In the genomic region with DNA sequence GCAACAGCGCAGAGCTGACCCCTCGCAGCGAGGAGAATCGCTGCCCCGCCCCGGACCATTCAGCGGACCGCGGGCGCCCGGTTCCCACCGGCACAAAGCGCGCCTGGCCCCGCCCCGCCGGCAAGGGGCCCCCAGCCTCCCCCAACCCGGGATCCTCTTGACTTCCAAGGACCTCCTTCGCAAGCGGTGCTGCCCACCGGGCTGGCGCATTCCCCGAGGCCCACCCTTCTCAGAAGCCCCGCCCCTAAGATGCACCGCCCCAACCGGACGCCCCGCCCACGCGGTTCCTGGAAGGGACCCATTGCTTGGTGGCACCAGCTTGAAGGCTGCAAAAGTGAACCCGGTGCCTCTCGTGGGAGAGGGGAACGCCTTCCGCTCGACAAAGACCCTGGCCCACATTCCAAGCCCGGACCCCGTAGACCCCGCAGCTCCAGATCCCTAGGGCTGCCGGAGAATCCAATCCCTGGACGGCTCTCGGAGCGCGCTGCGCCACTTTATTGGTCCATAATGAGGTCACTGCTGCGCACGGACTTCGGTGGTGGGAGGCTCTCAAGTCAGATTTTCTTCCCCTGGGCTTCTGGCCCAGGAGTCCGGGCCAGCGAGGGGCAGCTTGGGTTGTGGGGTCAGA, we compare ENCODE assay signal across 8 cellular contexts. TPM values are rescaled to one million over a fixed set of nuclear protein-coding genes. Genes with fewer than 3 reads are reported as not detected.
DNase-seq lines count a peak whose midpoint lies in the region; ATAC-seq and TF ChIP-seq lines count a peak whose summit lies in the region.

No MANE protein-coding gene starts in this region.

- H3K9ac ChIP-seq in neural progenitor cell: no peak overlapping the region

- TF ChIP-seq CTCF in left ventricle myocardium inferior (IDR thresholded peaks at IDR 0.05; ENCODE audit: borderline replicate concordance) (no peak), neural progenitor cell (IDR thresholded peaks at IDR 0.05) (no peak), CD14-positive monocyte (IDR thresholded peaks at IDR 0.05) (no peak)

- no peak overlapping the region for H2AFZ ChIP-seq in neural progenitor cell (replicated peaks)

- ATAC-seq in right cardiac atrium: peak in 1 of 2 donors; percentile 5
- ATAC-seq in activated naive CD8-positive, alpha-beta T cell treated with anti-CD3 and anti-CD28 coated beads, Interleukin-2, amount 10 ng/mL, durations not matched to agents 7 days and 5 days (ENCODE audit: low read depth): peak; percentile 16
- no peak for ATAC-seq in HG02610 (IDR thresholded peaks at IDR 0.05; ENCODE audit: unreplicated experiment)
- no peak for ATAC-seq in GM19023 (IDR thresholded peaks at IDR 0.05; ENCODE audit: unreplicated experiment)

- peaks cover 10% of the 10 kb centered on the region for H3K4me1 Mint-ChIP-seq in activated naive CD8-positive, alpha-beta T cell treated with anti-CD3 and anti-CD28 coated beads, Interleukin-2, amount 10 ng/mL, durations not matched to agents 7 days and 5 days
- peaks cover 40% of the 10 kb centered on the region for H3K4me1 Mint-ChIP-seq in neural progenitor cell
- H3K4me1 Mint-ChIP-seq in CD14-positive monocyte: peaks cover 10% of the 10 kb centered on the region

- no peaks in the 10 kb centered on the region for H3K9me3 Mint-ChIP-seq in activated naive CD8-positive, alpha-beta T cell treated with anti-CD3 and anti-CD28 coated beads, Interleukin-2, amount 10 ng/mL, durations not matched to agents 7 days and 5 days
- no peaks in the 10 kb centered on the region for H3K9me3 Mint-ChIP-seq in neural progenitor cell
- H3K9me3 Mint-ChIP-seq in CD14-positive monocyte: peaks cover 0 to 14% (median 4%) of the 10 kb centered on the region in 7 donors

- peaks cover 68% of the 10 kb centered on the region for H3K27me3 Mint-ChIP-seq in activated naive CD8-positive, alpha-beta T cell treated with anti-CD3 and anti-CD28 coated beads, Interleukin-2, amount 10 ng/mL, durations not matched to agents 7 days and 5 days
- H3K27me3 Mint-ChIP-seq in neural progenitor cell (ENCODE audit: insufficient read depth, low read depth) (peaks cover 43% of the 10 kb centered on the region), CD14-positive monocyte (ENCODE audit: low read depth in 3 of 3) (peaks cover 72 to 90% (median 81%) of the 10 kb centered on the region in 3 donors)

- H3K27me3 ChIP-seq in right cardiac atrium (ENCODE audit: control insufficient read depth, insufficient read depth) (no peaks in the 10 kb centered on the region), left ventricle myocardium inferior (ENCODE audit: low read depth) (peaks cover 96% of the 10 kb centered on the region), neural progenitor cell (peaks cover 43% of the 10 kb centered on the region)

- H3K27ac Mint-ChIP-seq in activated naive CD8-positive, alpha-beta T cell treated with anti-CD3 and anti-CD28 coated beads, Interleukin-2, amount 10 ng/mL, durations not matched to agents 7 days and 5 days: no peak overlapping the region
- no peak overlapping the region for H3K27ac Mint-ChIP-seq in neural progenitor cell
- H3K27ac Mint-ChIP-seq in CD14-positive monocyte: peak overlapping the region in 1 of 7 donors; percentile 8

- no peak overlapping the region for H3K4me3 ChIP-seq in right cardiac atrium (ENCODE audit: low read length)
- H3K4me3 ChIP-seq in left ventricle myocardium inferior: no peak overlapping the region
- H3K4me3 ChIP-seq in neural progenitor cell: peak overlapping the region; percentile 72

- H4K20me1 ChIP-seq in neural progenitor cell (ENCODE audit: low read depth): peaks cover 60% of the 10 kb centered on the region

- H3K4me3 Mint-ChIP-seq in activated naive CD8-positive, alpha-beta T cell treated with anti-CD3 and anti-CD28 coated beads, Interleukin-2, amount 10 ng/mL, durations not matched to agents 7 days and 5 days: peak overlapping the region; percentile 10
- H3K4me3 Mint-ChIP-seq in neural progenitor cell (peak overlapping the region; percentile 80), CD14-positive monocyte (peak overlapping the region in 1 of 2 donors; percentile 86)

- H3K9me3 ChIP-seq in right cardiac atrium (ENCODE audit: control insufficient read depth, low read length): no peaks in the 10 kb centered on the region
- H3K9me3 ChIP-seq in left ventricle myocardium inferior (replicated peaks): no peaks in the 10 kb centered on the region
- no peaks in the 10 kb centered on the region for H3K9me3 ChIP-seq in neural progenitor cell (ENCODE audit: low read depth)

- intact Hi-C loops in right cardiac atrium (cut with DNase I): loop anchor here (2.0 to 10.0 kb wide), 8 partner anchors 97 to 201 kb away; a partner anchor contains a TSS
- intact Hi-C loops in left ventricle myocardium inferior (cut with micrococcal nuclease): loop anchor here (2.0 kb wide), 1 partner anchor 97 kb away; no protein-coding TSS in a partner anchor
- intact Hi-C loops in CD14-positive monocyte (cut with micrococcal nuclease): loop anchor here (2.0 to 10.0 kb wide), 8 partner anchors 96 to 231 kb away; no protein-coding TSS in a partner anchor

- POLR2A ChIA-PET in activated naive CD8-positive, alpha-beta T cell treated with anti-CD3 and anti-CD28 coated beads, Interleukin-2, amount 10 ng/mL, durations not matched to agents 7 days and 5 days (lab: Charles Lee): interaction anchor here (0.9 to 2.5 kb wide), 2 partner anchors 10 to 102 kb away, joined by 3 to 7 read pairs; a partner anchor contains a TSS

- WGBS in right cardiac atrium: 4% methylated on average over 49 of the region's 49 CpGs

- peaks cover 84% of the 10 kb centered on the region for H3F3A ChIP-seq in neural progenitor cell (ENCODE audit: low read depth)

- H3K36me3 ChIP-seq in left ventricle myocardium inferior (no peaks in the 10 kb centered on the region), neural progenitor cell (no peaks in the 10 kb centered on the region)

- H3K4me2 ChIP-seq in neural progenitor cell: peak overlapping the region; percentile 96

- peak in 2 of 3 donors; percentile 74 to 76 for DNase-seq in right cardiac atrium
- no peak for DNase-seq in left ventricle myocardium inferior
- peak; percentile 62 for DNase-seq in NCI-H82 treated with DMSO at 0.1 percent for 48 hours (lab: John Stamatoyannopoulos, UW; ENCODE audit: unreplicated experiment)
- DNase-seq in activated naive CD8-positive, alpha-beta T cell treated with anti-CD3 and anti-CD28 coated beads, Interleukin-2, amount 10 ng/mL, durations not matched to agents 7 days and 5 days: peak; percentile 77
- DNase-seq in neural progenitor cell (ENCODE audit: low spot score): peak; percentile 94
- no peak for DNase-seq in CD14-positive monocyte (ENCODE audit: low spot score)

- H3K27ac ChIP-seq in right cardiac atrium (ENCODE audit: low read length): no peak overlapping the region
- H3K27ac ChIP-seq in left ventricle myocardium inferior (replicated peaks): no peak overlapping the region
- no peak overlapping the region for H3K27ac ChIP-seq in neural progenitor cell

- peaks cover 23% of the 10 kb centered on the region for H3K79me2 ChIP-seq in neural progenitor cell (ENCODE audit: low read depth)

- no peaks in the 10 kb centered on the region for H3K36me3 Mint-ChIP-seq in activated naive CD8-positive, alpha-beta T cell treated with anti-CD3 and anti-CD28 coated beads, Interleukin-2, amount 10 ng/mL, durations not matched to agents 7 days and 5 days
- no peaks in the 10 kb centered on the region for H3K36me3 Mint-ChIP-seq in neural progenitor cell
- H3K36me3 Mint-ChIP-seq in CD14-positive monocyte: peaks cover 0 to 7% of the 10 kb centered on the region in 2 donors

- H3K4me1 ChIP-seq in right cardiac atrium (ENCODE audit: control insufficient read depth, insufficient read depth, low read length): no peaks in the 10 kb centered on the region
- peaks cover 38% of the 10 kb centered on the region for H3K4me1 ChIP-seq in left ventricle myocardium inferior
- H3K4me1 ChIP-seq in neural progenitor cell: peaks cover 31% of the 10 kb centered on the region

RNA-seq across cellular contexts. Expression of a gene that starts 2.0 kb away (rescaled TPM):
- total RNA-seq in right cardiac atrium (not detected), left ventricle myocardium inferior (not detected), neural progenitor cell (ENCODE audit: low replicate concordance) (5.5 and 22.2 TPM in 2 replicates)
- polyA plus RNA-seq in right cardiac atrium (not detected), CD14-positive monocyte (not detected)
- total RNA-seq in activated naive CD8-positive, alpha-beta T cell treated with anti-CD3 and anti-CD28 coated beads, Interleukin-2, amount 10 ng/mL, durations not matched to agents 7 days and 5 days: not detected

RNA-seq across cellular contexts. Expression of a gene that starts 10.2 kb away (rescaled TPM):
- 10 to 100 TPM; 52.1 to 59.6 (median 54.1) TPM for total RNA-seq in right cardiac atrium
- polyA plus RNA-seq in right cardiac atrium: 39.9 TPM
- total RNA-seq in left ventricle myocardium inferior: 70.3 TPM
- 10 to 100 TPM; 40.3 to 40.4 TPM for total RNA-seq in activated naive CD8-positive, alpha-beta T cell treated with anti-CD3 and anti-CD28 coated beads, Interleukin-2, amount 10 ng/mL, durations not matched to agents 7 days and 5 days
- total RNA-seq in neural progenitor cell (ENCODE audit: low replicate concordance): 88.4 and 118 TPM in 2 replicates
- polyA plus RNA-seq in CD14-positive monocyte: 10 to 100 TPM; 17.0 to 17.3 TPM

RNA-seq across cellular contexts. Expression of a gene that starts 14.9 kb away (rescaled TPM):
- total RNA-seq in right cardiac atrium (10 to 100 TPM in 2 of 4 donors, 1 to 10 TPM in 2; 6.7 to 14.3 (median 10.5) TPM), left ventricle myocardium inferior (4.8 TPM), neural progenitor cell (ENCODE audit: low replicate concordance) (8.4 and 27.3 TPM in 2 replicates)
- polyA plus RNA-seq in right cardiac atrium (9.3 TPM), CD14-positive monocyte (under 1 TPM in 1 of 2 donors, not detected in 1; 0.04 TPM)
- under 1 TPM; 0.58 to 0.74 TPM for total RNA-seq in activated naive CD8-positive, alpha-beta T cell treated with anti-CD3 and anti-CD28 coated beads, Interleukin-2, amount 10 ng/mL, durations not matched to agents 7 days and 5 days

RNA-seq across cellular contexts. Expression of a gene that starts 40.1 kb away (rescaled TPM):
- total RNA-seq in right cardiac atrium (10 to 100 TPM; 33.7 to 97.4 (median 63.7) TPM), left ventricle myocardium inferior (83.3 TPM), neural progenitor cell (ENCODE audit: low replicate concordance) (3.1 and 5.9 TPM in 2 replicates)
- polyA plus RNA-seq in right cardiac atrium (55.2 TPM), CD14-positive monocyte (under 1 TPM in 1 of 2 donors, not detected in 1; 0.10 TPM)
- total RNA-seq in activated naive CD8-positive, alpha-beta T cell treated with anti-CD3 and anti-CD28 coated beads, Interleukin-2, amount 10 ng/mL, durations not matched to agents 7 days and 5 days: 1 to 10 TPM; 3.8 to 4.0 TPM

RNA-seq across cellular contexts. Expression of a gene that starts 46.6 kb away (rescaled TPM):
- 100 to 1,000 TPM; 247 to 309 (median 276) TPM for total RNA-seq in right cardiac atrium
- polyA plus RNA-seq in right cardiac atrium: 260 TPM
- total RNA-seq in left ventricle myocardium inferior: 250 TPM
- total RNA-seq in activated naive CD8-positive, alpha-beta T cell treated with anti-CD3 and anti-CD28 coated beads, Interleukin-2, amount 10 ng/mL, durations not matched to agents 7 days and 5 days: 100 to 1,000 TPM; 309 to 343 TPM
- total RNA-seq in neural progenitor cell (ENCODE audit: low replicate concordance): 261 and 410 TPM in 2 replicates
- 10 to 100 TPM; 65.6 to 97.2 TPM for polyA plus RNA-seq in CD14-positive monocyte

Comparison
In these comparisons a context has a peak if more than half of its experiments do, and no peak if none do; other contexts are left out.
1. DNase-seq: peak in right cardiac atrium (2 of 3), NCI-H82 treated with DMSO at 0.1 percent for 48 hours (single experiment), activated naive CD8-positive, alpha-beta T cell treated with anti-CD3 and anti-CD28 coated beads, Interleukin-2, amount 10 ng/mL, durations not matched to agents 7 days and 5 days (single experiment) and neural progenitor cell (single experiment); none in left ventricle myocardium inferior (single experiment) and CD14-positive monocyte (single experiment).